In genomic region chr1:46442317-46443161, GRCh38 we compare ENCODE assay signal across 8 cellular contexts. TPM values are rescaled to one million over a fixed set of nuclear protein-coding genes. Genes with fewer than 3 reads are reported as not detected.
DNase-seq lines count a peak whose midpoint lies in the region; ATAC-seq lines count a peak whose summit lies in the region.

No MANE protein-coding gene starts in this region.

- H3K27me3 ChIP-seq in ectodermal cell (ENCODE audit: control insufficient read depth, insufficient read depth, low read length, poor library complexity, severe bottlenecking): peaks cover 44% of the 10 kb centered on the region

- peak overlapping the region; percentile 57 for H3K27ac ChIP-seq in ectodermal cell (ENCODE audit: insufficient read depth, low read depth, low read length, poor library complexity, severe bottlenecking)

- peak overlapping the region; percentile 78 for H3K4me3 Mint-ChIP-seq in activated CD4-positive, alpha-beta memory T cell treated with anti-CD3 and anti-CD28 coated beads for 36 hours
- H3K4me3 Mint-ChIP-seq in memory B cell: peak overlapping the region; percentile 77

- peaks cover 18% of the 10 kb centered on the region for H3K27me3 Mint-ChIP-seq in activated CD4-positive, alpha-beta memory T cell treated with anti-CD3 and anti-CD28 coated beads for 36 hours
- H3K27me3 Mint-ChIP-seq in memory B cell: peaks cover 28% of the 10 kb centered on the region

- CTCF ChIA-PET in activated CD4-positive, alpha-beta memory T cell treated with anti-CD3 and anti-CD28 coated beads for 36 hours (lab: Charles Lee): interaction anchor here (0.6 to 2.0 kb wide), 27 partner anchors 9 to 284 kb away, joined by 3 to 13 read pairs (median 4); a partner anchor contains a TSS

- intact Hi-C loops in Right ventricle myocardium inferior (cut with DNase I): loop anchor here (1.0 to 10.0 kb wide), 2 partner anchors 86 to 282 kb away; no protein-coding TSS in a partner anchor
- intact Hi-C loops in cardiac septum (cut with DNase I): no loop called here
- intact Hi-C loops in activated CD4-positive, alpha-beta memory T cell treated with anti-CD3 and anti-CD28 coated beads for 36 hours (cut with micrococcal nuclease): loop anchor here (1.0 to 2.0 kb wide), 5 partner anchors 36 to 283 kb away; partner anchors contain the start of genes DMBX1 and MKNK1

- POLR2A ChIA-PET in activated CD4-positive, alpha-beta memory T cell treated with anti-CD3 and anti-CD28 coated beads for 36 hours (lab: Charles Lee): no interaction called here

- H3K4me3 ChIP-seq in ectodermal cell (ENCODE audit: insufficient read depth, low read depth, low read length): peak overlapping the region; percentile 32

- H3K4me1 Mint-ChIP-seq in activated CD4-positive, alpha-beta memory T cell treated with anti-CD3 and anti-CD28 coated beads for 36 hours (ENCODE audit: low read depth): peaks cover 14% of the 10 kb centered on the region
- H3K4me1 Mint-ChIP-seq in memory B cell: peaks cover 13% of the 10 kb centered on the region

- H3K9me3 ChIP-seq in ectodermal cell (ENCODE audit: control insufficient read depth, low read length): no peaks in the 10 kb centered on the region

- peak overlapping the region; percentile 72 for H3K27ac Mint-ChIP-seq in activated CD4-positive, alpha-beta memory T cell treated with anti-CD3 and anti-CD28 coated beads for 36 hours
- H3K27ac Mint-ChIP-seq in memory B cell: no peak overlapping the region

- peaks cover 4% of the 10 kb centered on the region for H3K4me1 ChIP-seq in ectodermal cell (ENCODE audit: control insufficient read depth, insufficient read depth, low read length)

- H3K36me3 Mint-ChIP-seq in activated CD4-positive, alpha-beta memory T cell treated with anti-CD3 and anti-CD28 coated beads for 36 hours: no peaks in the 10 kb centered on the region
- H3K36me3 Mint-ChIP-seq in memory B cell: no peaks in the 10 kb centered on the region

- no peaks in the 10 kb centered on the region for H3K36me3 ChIP-seq in ectodermal cell (ENCODE audit: control insufficient read depth, insufficient read depth, low read length)

- no peaks in the 10 kb centered on the region for H3K9me3 Mint-ChIP-seq in activated CD4-positive, alpha-beta memory T cell treated with anti-CD3 and anti-CD28 coated beads for 36 hours
- no peaks in the 10 kb centered on the region for H3K9me3 Mint-ChIP-seq in memory B cell

- WGBS in ectodermal cell, 2 experiments: 7 to 8% methylated on average over 25 of the region's 25 CpGs

- peak; percentile 85 for DNase-seq in Right ventricle myocardium inferior (ENCODE audit: missing footprints)
- no peak for DNase-seq in cardiac septum (ENCODE audit: low spot score)
- DNase-seq in NCI-H524 (lab: John Stamatoyannopoulos, UW): peak; percentile 90 to 91
- peak; percentile 83 for DNase-seq in activated CD4-positive, alpha-beta memory T cell treated with anti-CD3 and anti-CD28 coated beads for 36 hours
- peak; percentile 54 to 72 for DNase-seq in memory B cell (ENCODE audit: low spot score in 2 of 2)
- DNase-seq in stimulated activated CD8-positive, alpha-beta memory T cell treated with anti-CD3 and anti-CD28 coated beads, Interleukin-12 subunit alpha, Interleukin-12 subunit beta, amount 100 ng/mL, for 24 hours (ENCODE audit: extremely low read depth): peak; percentile 35

- ATAC-seq in Right ventricle myocardium inferior (peak; percentile 65), HG03103 (IDR thresholded peaks at IDR 0.05; ENCODE audit: low read depth, unreplicated experiment) (peak; percentile 53), memory B cell (ENCODE audit: low read depth) (peak; percentile 57)

RNA-seq across cellular contexts. Expression of gene DMBX1, which starts 47.1 kb away (rescaled TPM):
- total RNA-seq in Right ventricle myocardium inferior: not detected
- total RNA-seq in cardiac septum: not detected
- under 1 TPM; 0.10 to 0.12 TPM for total RNA-seq in activated CD4-positive, alpha-beta memory T cell treated with anti-CD3 and anti-CD28 coated beads for 36 hours
- 19.6 TPM for polyA plus RNA-seq in ectodermal cell (2013, experiment 1 of 4)
- 30.9 TPM for polyA plus RNA-seq in ectodermal cell (2013, experiment 2 of 4)
- 23.8 TPM for polyA plus RNA-seq in ectodermal cell (2013, experiment 3 of 4)
- 21.4 TPM for polyA plus RNA-seq in ectodermal cell (2013, experiment 4 of 4)

RNA-seq across cellular contexts. Expression of gene FAAH, which starts 48.4 kb away (rescaled TPM):
- total RNA-seq in Right ventricle myocardium inferior (5.5 TPM), cardiac septum (0.97 TPM)
- 1 to 10 TPM; 4.4 to 5.3 TPM for total RNA-seq in activated CD4-positive, alpha-beta memory T cell treated with anti-CD3 and anti-CD28 coated beads for 36 hours
- polyA plus RNA-seq in ectodermal cell (2013, experiment 1 of 4): 5.9 TPM
- 6.3 TPM for polyA plus RNA-seq in ectodermal cell (2013, experiment 2 of 4)
- polyA plus RNA-seq in ectodermal cell (2013, experiment 3 of 4): 3.4 TPM
- 5.4 TPM for polyA plus RNA-seq in ectodermal cell (2013, experiment 4 of 4)
